9 cellular contexts compared by ENCODE assay signal in genomic region chr9:136326777-136327312, GRCh38. TPM values are rescaled to one million over a fixed set of nuclear protein-coding genes. Genes with fewer than 3 reads are reported as not detected.
DNase-seq lines count a peak whose midpoint lies in the region; ATAC-seq, FAIRE-seq and TF ChIP-seq lines count a peak whose summit lies in the region.
"Had no signal": no experiment of that assay in that cellular context is flagged by ENCODE, and none has a peak within 500 bp of the region (broad histone marks: within the 10 kb centered on the region; RNA-seq: fewer than 3 reads in every experiment).

No MANE protein-coding gene starts in this region.

- H3K4me1 Mint-ChIP-seq in effector memory CD8-positive, alpha-beta T cell (ENCODE audit: low read depth in 2 of 2), result peaks cover 0 to 3% of the 10 kb centered on the region in 2 donors

- no peaks in the 10 kb centered on the region for H3K27me3 ChIP-seq in MG63
- H3K27me3 ChIP-seq in ovary, result no peaks in the 10 kb centered on the region
- H3K27me3 ChIP-seq in small intestine (ENCODE audit: control insufficient read depth in 2 of 2, insufficient read depth in 2 of 2, low read length in 2 of 2), result no peaks in the 10 kb centered on the region

- H3K4me3 ChIP-seq in AG10803 (ENCODE audit: low read length) (peak overlapping the region; percentile 45), MG63 (peak overlapping the region; percentile 45), ovary (peak overlapping the region; percentile 69), small intestine (ENCODE audit: low read depth in 1 of 2, low read length in 2 of 2) (no peak overlapping the region)

- H3K27me3 Mint-ChIP-seq in effector memory CD8-positive, alpha-beta T cell, result no peaks in the 10 kb centered on the region

- intact Hi-C loops in ovary (cut with DNase I), result loop anchor here in 1 of 4 donors (5.0 kb wide), 1 partner anchor 35 kb away; the partner anchor contains the start of gene DNLZ

- no peaks in the 10 kb centered on the region for H3K9me3 Mint-ChIP-seq in effector memory CD8-positive, alpha-beta T cell

- ATAC-seq in effector memory CD8-positive, alpha-beta T cell (replicated peaks), result no peak
- no peak for ATAC-seq in HG03571 (IDR thresholded peaks at IDR 0.05; ENCODE audit: unreplicated experiment)
- ATAC-seq in GM21423 (IDR thresholded peaks at IDR 0.05; ENCODE audit: unreplicated experiment), result no peak

- WGBS in ovary, 3 donors, result 25 to 28% (median 27%) methylated on average over 7 to 16 of the region's 16 CpGs
- 30 to 50% (median 44%) methylated on average over 11 to 16 of the region's 16 CpGs for WGBS in small intestine, 3 donors

- no peak for TF ChIP-seq POLR2A in ovary (IDR thresholded peaks at IDR 0.05)

- H3K4me1 ChIP-seq in ovary (ENCODE audit: insufficient read depth) (peaks cover 19% of the 10 kb centered on the region), small intestine (ENCODE audit: control insufficient read depth in 2 of 2, insufficient read depth in 1 of 2, low read depth in 1 of 2, low read length in 1 of 2) (no peaks in the 10 kb centered on the region)

- no peak overlapping the region for H3K27ac Mint-ChIP-seq in effector memory CD8-positive, alpha-beta T cell

- no peaks in the 10 kb centered on the region for H3K9me3 ChIP-seq in MG63
- no peaks in the 10 kb centered on the region for H3K9me3 ChIP-seq in ovary
- no peaks in the 10 kb centered on the region for H3K9me3 ChIP-seq in small intestine (ENCODE audit: control insufficient read depth, low read depth)

- H3K4me3 Mint-ChIP-seq in effector memory CD8-positive, alpha-beta T cell, result peak overlapping the region; percentile 67 to 74

- H3K36me3 ChIP-seq in MG63 (peaks cover 7% of the 10 kb centered on the region; the same call in 1 of the 2 replicates), ovary (no peaks in the 10 kb centered on the region), small intestine (ENCODE audit: control insufficient read depth in 2 of 2, insufficient read depth in 2 of 2, low read length in 2 of 2) (no peaks in the 10 kb centered on the region)

- TF ChIP-seq CTCF in AG10803 (conservative IDR thresholded peaks at IDR 0.05; ENCODE audit: low read length) (no peak), ovary (IDR thresholded peaks at IDR 0.05) (no peak)

- DNase-seq in AG10803 (ENCODE audit: low read depth) (no peak), MG63 (no peak), ovary (no peak), NCI-H510A treated with DMSO at 0.1 percent for 48 hours (lab: John Stamatoyannopoulos, UW) (no peak), small intestine (no peak)
- DNase-seq in effector memory CD8-positive, alpha-beta T cell, result no peak

- no peaks in the 10 kb centered on the region for H3K36me3 Mint-ChIP-seq in effector memory CD8-positive, alpha-beta T cell (ENCODE audit: insufficient read depth)

- no peak for FAIRE-seq in small intestine (lab: Jason Lieb, UNC)

- H3K27ac ChIP-seq in ovary, result peak overlapping the region; percentile 85 to 94
- peak overlapping the region in 1 of 2 donors; percentile 75 for H3K27ac ChIP-seq in small intestine (ENCODE audit: low read depth in 1 of 2, low read length in 1 of 2)

- TF ChIP-seq EP300 in ovary (IDR thresholded peaks at IDR 0.05), result no peak

RNA-seq across cellular contexts. Expression of gene GPSM1, which starts 0.5 kb away (rescaled TPM):
- 31.4 and 46.3 TPM in 2 replicates for total RNA-seq in MG63 (2014; rRNA removed; shearing (Covaris generic); ENCODE audit: low replicate concordance)
- 10 to 100 TPM; 14.1 to 65.4 (median 36.4) TPM for total RNA-seq in ovary
- 10 to 100 TPM in 1 of 2 donors, under 1 TPM in 1; 0.57 to 26.6 TPM for polyA plus RNA-seq in ovary
- polyA plus RNA-seq in small intestine, result 1 to 10 TPM; 1.1 to 4.1 (median 1.6) TPM

RNA-seq across cellular contexts. Expression of gene CCDC187, which starts 23.0 kb away (rescaled TPM):
- total RNA-seq in MG63 (2014; rRNA removed; shearing (Covaris generic); ENCODE audit: low replicate concordance), result 0.02 TPM in 1 of 2 replicates, not detected in the other
- 10 to 100 TPM in 1 of 7 donors, 1 to 10 TPM in 2, under 1 TPM in 3, not detected in 1; 0.03 to 15.7 (median 1.2) TPM for total RNA-seq in ovary
- polyA plus RNA-seq in ovary (under 1 TPM; 0.02 to 0.05 TPM), small intestine (under 1 TPM in 1 of 3 donors, not detected in 2; 0.01 TPM)
- total RNA-seq: SK-MEL-5 had no signal

RNA-seq across cellular contexts. Expression of gene DNLZ, which starts 36.7 kb away (rescaled TPM):
- 15.2 and 47.9 TPM in 2 replicates for total RNA-seq in MG63 (2014; rRNA removed; shearing (Covaris generic); ENCODE audit: low replicate concordance)
- 10 to 100 TPM; 14.4 to 33.3 (median 24.2) TPM for total RNA-seq in ovary
- polyA plus RNA-seq in ovary (10 to 100 TPM in 1 of 2 donors, 1 to 10 TPM in 1; 1.8 to 10.3 TPM), small intestine (10 to 100 TPM in 1 of 3 donors, 1 to 10 TPM in 2; 8.5 to 12.5 (median 9.5) TPM)

RNA-seq across cellular contexts. Expression of gene CARD9, which starts 46.6 kb away (rescaled TPM):
- 1.7 TPM in 1 of 2 replicates, not detected in the other for total RNA-seq in MG63 (2014; rRNA removed; shearing (Covaris generic); ENCODE audit: low replicate concordance)
- 1 to 10 TPM in 4 of 7 donors, under 1 TPM in 3; 0.48 to 3.5 (median 1.3) TPM for total RNA-seq in ovary
- under 1 TPM in 1 of 2 donors, not detected in 1; 0.61 TPM for polyA plus RNA-seq in ovary
- 1 to 10 TPM; 1.8 to 3.8 (median 2.0) TPM for polyA plus RNA-seq in small intestine
- total RNA-seq: SK-MEL-5 had no signal

Comparison
In these comparisons a context has a peak if more than half of its experiments do, and no peak if none do; other contexts are left out.
1. H3K4me3 ChIP-seq: peak in AG10803 (single experiment), MG63 (single experiment) and ovary (single experiment); none in small intestine (0 of 2).